In the genomic region with DNA sequence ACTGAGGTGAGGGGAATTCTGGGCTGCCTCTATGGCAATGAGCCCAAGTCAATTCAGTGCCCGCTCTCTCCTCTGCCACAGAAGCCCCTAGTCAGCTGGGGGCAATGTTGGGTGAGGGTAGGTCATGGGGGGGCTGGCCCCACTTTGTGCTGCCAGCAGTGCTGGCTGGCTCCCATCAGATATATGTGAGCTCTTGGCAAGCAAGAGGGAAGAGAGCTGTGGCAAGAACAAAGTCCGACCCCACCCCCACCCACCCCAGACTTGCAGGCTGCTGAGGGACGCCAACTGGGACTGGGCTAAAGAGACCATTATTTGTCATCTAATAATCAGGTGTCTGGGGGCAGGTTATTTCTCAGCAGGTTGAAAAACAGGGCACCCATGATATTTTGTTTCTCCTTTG, we compare ENCODE assay signal across 19 cellular contexts.
DNase-seq lines count a peak whose midpoint lies in the region; ATAC-seq, FAIRE-seq and TF ChIP-seq lines count a peak whose summit lies in the region.
"Had no signal": no experiment of that assay in that cellular context is flagged by ENCODE, and none has a peak within 500 bp of the region (broad histone marks: within the 10 kb centered on the region; RNA-seq: fewer than 3 reads in every experiment).

No MANE protein-coding gene starts in this region.

- WGBS in right lobe of liver (ENCODE audit: insufficient coverage, low coverage, low lambda C conversion rate, missing lambda C conversion rate), result 57% methylated on average over 1 of the region's 3 CpGs
- 10 to 62% (median 40%) methylated on average over 3 of the region's 3 CpGs for WGBS in small intestine, 3 donors

- no peak for TF ChIP-seq POLR2A in right lobe of liver (IDR thresholded peaks at IDR 0.05)

- H3K36me3 ChIP-seq in left ventricle myocardium inferior (no peaks in the 10 kb centered on the region), right lobe of liver (no peaks in the 10 kb centered on the region), small intestine (ENCODE audit: control insufficient read depth in 2 of 2, insufficient read depth in 2 of 2, low read length in 2 of 2) (no peaks in the 10 kb centered on the region)

- H3K9me3 ChIP-seq in left ventricle myocardium inferior (replicated peaks) (no peaks in the 10 kb centered on the region), right lobe of liver (no peaks in the 10 kb centered on the region), small intestine (ENCODE audit: control insufficient read depth, low read depth) (no peaks in the 10 kb centered on the region)

- no peak for TF ChIP-seq CTCF in left ventricle myocardium inferior (IDR thresholded peaks at IDR 0.05; ENCODE audit: borderline replicate concordance)
- TF ChIP-seq CTCF in right lobe of liver (IDR thresholded peaks at IDR 0.05), result no peak

- H3K27me3 ChIP-seq in left ventricle myocardium inferior (ENCODE audit: low read depth), result no peaks in the 10 kb centered on the region
- H3K27me3 ChIP-seq in right lobe of liver, result no peaks in the 10 kb centered on the region
- no peaks in the 10 kb centered on the region for H3K27me3 ChIP-seq in small intestine (ENCODE audit: control insufficient read depth in 2 of 2, insufficient read depth in 2 of 2, low read length in 2 of 2)

- H3K4me1 ChIP-seq in left ventricle myocardium inferior (peaks cover 71% of the 10 kb centered on the region), right lobe of liver (peaks cover 0 to 52% (median 24%) of the 10 kb centered on the region in 4 donors), small intestine (ENCODE audit: control insufficient read depth in 2 of 2, insufficient read depth in 1 of 2, low read depth in 1 of 2, low read length in 1 of 2) (peaks cover 0 to 4% of the 10 kb centered on the region in 2 donors)

- no peak for ATAC-seq in left ventricle myocardium superior
- ATAC-seq in left colon, result peak; percentile 65
- ATAC-seq in right lobe of liver, result peak; percentile 35 to 64 (median 50)
- ATAC-seq: GM23338 had no signal

- H3K4me3 ChIP-seq in left ventricle myocardium inferior, result no peak overlapping the region
- H3K4me3 ChIP-seq in right lobe of liver, result no peak overlapping the region
- H3K4me3 ChIP-seq in small intestine (ENCODE audit: low read depth in 1 of 2, low read length in 2 of 2), result no peak overlapping the region
- H3K4me3 ChIP-seq: GM23338 had no signal

- H3K27ac ChIP-seq in left ventricle myocardium inferior (replicated peaks) (peak overlapping the region; percentile 44), right lobe of liver (peak overlapping the region in 1 of 3 donors; percentile 57), small intestine (ENCODE audit: low read depth in 1 of 2, low read length in 1 of 2) (no peak overlapping the region)
- H3K27ac ChIP-seq: C4-2B had no signal

- FAIRE-seq in small intestine (lab: Jason Lieb, UNC), result no peak
- FAIRE-seq: A204.1, D721Med, GM12892 had no signal

- intact Hi-C loops in left ventricle myocardium inferior (cut with micrococcal nuclease), result no loop called here
- intact Hi-C loops in left ventricle myocardium superior (cut with micrococcal nuclease), result loop anchor here (10.0 kb wide), 1 partner anchor 86 kb away; the partner anchor contains the start of gene YPEL2
- intact Hi-C loops in left colon (cut with DNase I, micrococcal nuclease), result no loop called here
- intact Hi-C loops in right lobe of liver (cut with DNase I), result loop anchor here (10.0 kb wide), 1 partner anchor 46 kb away; no protein-coding TSS in a partner anchor

- no peak for DNase-seq in left ventricle myocardium inferior
- DNase-seq in left ventricle myocardium superior, result no peak
- no peak for DNase-seq in left colon
- no peak for DNase-seq in right lobe of liver
- DNase-seq in small intestine, result peak; percentile 67
- no peak for DNase-seq in retina
- no peak for DNase-seq in COLO668 (lab: John Stamatoyannopoulos, UW; ENCODE audit: unreplicated experiment)
- DNase-seq: CD4-positive, alpha-beta memory T cell; COR-L47; DMS153; DMS79 treated with DMSO at 0.1 percent for 48 hours; EL; GDM1; H9 had no signal

Comparison
In these comparisons a context has a peak if more than half of its experiments do, and no peak if none do; other contexts are left out.
1. intact Hi-C loops: an anchor here in left ventricle myocardium superior (10.0 kb wide) and right lobe of liver (10.0 kb wide); none called in left ventricle myocardium inferior and left colon.